10 cellular contexts compared by ENCODE assay signal in genomic region chr9:37029304-37029775, GRCh38. TPM values are rescaled to one million over a fixed set of nuclear protein-coding genes. Genes with fewer than 3 reads are reported as not detected.
DNase-seq lines count a peak whose midpoint lies in the region; ATAC-seq and TF ChIP-seq lines count a peak whose summit lies in the region.
"Had no signal": no experiment of that assay in that cellular context is flagged by ENCODE, and none has a peak within 500 bp of the region (broad histone marks: within the 10 kb centered on the region; RNA-seq: fewer than 3 reads in every experiment).

No MANE protein-coding gene starts in this region.

- H3K27me3 ChIP-seq in HUES48 (ENCODE audit: control insufficient read depth, insufficient read depth, low read length), result peaks cover 98% of the 10 kb centered on the region

- ATAC-seq in activated T-cell treated with anti-CD3 and anti-CD28 coated beads, Interleukin-2, amount 50 U/mL, for 4 hours, result no peak
- no peak for ATAC-seq in stimulated activated effector memory CD8-positive, alpha-beta T cell treated with anti-CD3 and anti-CD28 coated beads, Interleukin-12 subunit alpha, Interleukin-12 subunit beta, amount 100 ng/mL, for 72 hours
- ATAC-seq in GM18907 (IDR thresholded peaks at IDR 0.05; ENCODE audit: unreplicated experiment) (no peak), GM19324 (IDR thresholded peaks at IDR 0.05; ENCODE audit: low FRiP score, unreplicated experiment) (no peak)

- H3K36me3 ChIP-seq in HUES48 (ENCODE audit: control insufficient read depth, insufficient read depth, low read length), result no peaks in the 10 kb centered on the region

- peaks cover 53% of the 10 kb centered on the region for H3K4me1 Mint-ChIP-seq in activated T-cell treated with anti-CD3 and anti-CD28 coated beads, Interleukin-2, amount 50 U/mL, for 4 hours (ENCODE audit: low read depth)
- peaks cover 38% of the 10 kb centered on the region for H3K4me1 Mint-ChIP-seq in stimulated activated effector memory CD8-positive, alpha-beta T cell treated with anti-CD3 and anti-CD28 coated beads, Interleukin-12 subunit alpha, Interleukin-12 subunit beta, amount 100 ng/mL, for 72 hours

- H3K27me3 Mint-ChIP-seq in activated T-cell treated with anti-CD3 and anti-CD28 coated beads, Interleukin-2, amount 50 U/mL, for 4 hours (ENCODE audit: low read depth), result peaks cover 92% of the 10 kb centered on the region

- TF ChIP-seq CTCF in coronary artery (IDR thresholded peaks at IDR 0.05), result no peak

- H3K4me3 Mint-ChIP-seq in activated T-cell treated with anti-CD3 and anti-CD28 coated beads, Interleukin-2, amount 50 U/mL, for 4 hours, result peak overlapping the region; percentile 16
- H3K4me3 Mint-ChIP-seq in stimulated activated effector memory CD8-positive, alpha-beta T cell treated with anti-CD3 and anti-CD28 coated beads, Interleukin-12 subunit alpha, Interleukin-12 subunit beta, amount 100 ng/mL, for 72 hours, result peak overlapping the region; percentile 75

- no peaks in the 10 kb centered on the region for H3K9me3 Mint-ChIP-seq in activated T-cell treated with anti-CD3 and anti-CD28 coated beads, Interleukin-2, amount 50 U/mL, for 4 hours
- no peaks in the 10 kb centered on the region for H3K9me3 Mint-ChIP-seq in stimulated activated effector memory CD8-positive, alpha-beta T cell treated with anti-CD3 and anti-CD28 coated beads, Interleukin-12 subunit alpha, Interleukin-12 subunit beta, amount 100 ng/mL, for 72 hours

- H3K27ac ChIP-seq in HUES48 (ENCODE audit: low read depth, low read length), result no peak overlapping the region
- H3K27ac ChIP-seq in coronary artery, result no peak overlapping the region

- no peaks in the 10 kb centered on the region for H3K36me3 Mint-ChIP-seq in activated T-cell treated with anti-CD3 and anti-CD28 coated beads, Interleukin-2, amount 50 U/mL, for 4 hours (ENCODE audit: insufficient read depth)
- H3K36me3 Mint-ChIP-seq in stimulated activated effector memory CD8-positive, alpha-beta T cell treated with anti-CD3 and anti-CD28 coated beads, Interleukin-12 subunit alpha, Interleukin-12 subunit beta, amount 100 ng/mL, for 72 hours, result peaks cover 5% of the 10 kb centered on the region

- no peak overlapping the region for H3K27ac Mint-ChIP-seq in stimulated activated effector memory CD8-positive, alpha-beta T cell treated with anti-CD3 and anti-CD28 coated beads, Interleukin-12 subunit alpha, Interleukin-12 subunit beta, amount 100 ng/mL, for 72 hours

- peak overlapping the region; percentile 59 for H3K4me3 ChIP-seq in HUES48 (ENCODE audit: low read depth, low read length)
- peak overlapping the region; percentile 34 for H3K4me3 ChIP-seq in coronary artery

- H3K9me3 ChIP-seq in HUES48 (ENCODE audit: control insufficient read depth, insufficient read depth, low read length), result no peaks in the 10 kb centered on the region

- no peak for DNase-seq in activated T-cell treated with anti-CD3 and anti-CD28 coated beads, Interleukin-2, amount 50 U/mL, for 4 hours
- DNase-seq in activated T-cell treated with anti-CD3 and anti-CD28 coated beads, Interleukin-2, amount 50 U/mL, for 1 hour, result no peak
- DNase-seq in coronary artery (ENCODE audit: low spot score) (no peak), MV-4-11 (lab: John Stamatoyannopoulos, UW) (no peak)
- no peak for DNase-seq in stimulated activated effector memory CD8-positive, alpha-beta T cell treated with anti-CD3 and anti-CD28 coated beads, Interleukin-12 subunit alpha, Interleukin-12 subunit beta, amount 100 ng/mL, for 72 hours (ENCODE audit: low spot score in 2 of 2)
- DNase-seq: OCI-M1 had no signal

- H3K4me1 ChIP-seq in HUES48 (ENCODE audit: control insufficient read depth, insufficient read depth, low read length), result peaks cover 31% of the 10 kb centered on the region

- no peak overlapping the region for H3K9ac ChIP-seq in HUES48 (ENCODE audit: low read depth, low read length)

RNA-seq across cellular contexts. Expression of gene PAX5, which starts 4.7 kb away (rescaled TPM):
- total RNA-seq in activated T-cell treated with anti-CD3 and anti-CD28 coated beads, Interleukin-2, amount 50 U/mL, for 4 hours, result 1 to 10 TPM; 1.2 to 8.6 (median 1.7) TPM
- total RNA-seq: myocyte had no signal
